Comparison of ENCODE assay signal across 1 cellular context in genomic region chr6:110642711-110643110, GRCh38.
TF ChIP-seq lines count a peak whose summit lies in the region.

No MANE protein-coding gene starts in this region.

TF ChIP-seq in SK-N-SH, 30 proteins besides CTCF, POLR2A, EP300 and RAD21 (continued from another document):
- TF ChIP-seq TCF12 (IDR thresholded peaks at IDR 0.05) (no peak), ELF1 (IDR thresholded peaks at IDR 0.05) (no peak), EZH2phosphoT487 (IDR thresholded peaks at IDR 0.05; ENCODE audit: borderline replicate concordance, low read depth) (no peak)
